23 cellular contexts compared by ENCODE assay signal in the genomic region with DNA sequence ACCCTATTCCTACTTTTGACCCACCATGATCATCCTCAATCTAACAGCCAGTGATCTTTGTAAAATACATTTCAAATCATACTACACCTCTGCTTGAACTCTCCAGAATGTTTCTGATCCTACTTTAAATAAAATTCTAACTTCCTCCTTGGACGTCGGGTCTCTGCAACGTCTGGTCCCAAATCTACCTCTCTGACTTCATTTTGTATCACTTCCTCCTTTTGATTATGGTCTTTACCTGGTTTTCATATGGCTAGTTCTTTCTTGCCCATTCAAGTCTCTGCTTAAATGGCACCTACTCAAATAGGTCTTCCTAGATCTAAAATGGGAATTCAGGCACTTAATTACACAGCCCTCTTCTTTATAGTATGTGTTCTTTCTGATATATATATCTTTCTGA.
"Had no signal": no experiment of that assay in that cellular context is flagged by ENCODE, and none has a peak within 500 bp of the region (broad histone marks: within the 10 kb centered on the region; RNA-seq: fewer than 3 reads in every experiment).

No MANE protein-coding gene starts in this region.

- FAIRE-seq: urothelium cell line had no signal

- DNase-seq: stimulated activated CD4-positive, alpha-beta T cell treated with anti-CD3 and anti-CD28 coated beads, Interleukin-2, amount 100 ng/mL, for 48 hours; stimulated activated CD4-positive, alpha-beta T cell treated with anti-CD3 and anti-CD28 coated beads, Interleukin-4, amount 100 ng/mL, for 1 hour; stimulated activated CD4-positive, alpha-beta T cell treated with anti-CD3 and anti-CD28 coated beads, Interleukin-4, amount 100 ng/mL, for 24 hours; stimulated activated CD4-positive, alpha-beta T cell treated with anti-CD3 and anti-CD28 coated beads, Interleukin-4, amount 100 ng/mL, for 4 hours; stimulated activated CD8-positive, alpha-beta memory T cell treated with anti-CD3 and anti-CD28 coated beads, Interleukin-4, amount 100 ng/mL, for 48 hours; stimulated activated naive B cell treated with anti-CD40 and anti-IgM and Interleukin-4, amounts not matched to agents 10 μg/mL and 1 μg/mL and 100 μg/mL, for 72 hours; stimulated activated naive CD4-positive, alpha-beta T cell; stimulated activated naive CD4-positive, alpha-beta T cell treated with Interleukin-2 at 50 U/mL for 16 hours; stimulated activated naive CD8-positive, alpha-beta T cell treated with anti-CD3 and anti-CD28 coated beads, Interleukin-15, amount 100 ng/mL, for 72 hours; stimulated activated naive CD8-positive, alpha-beta T cell treated with anti-CD3 and anti-CD28 coated beads, Interleukin-15, Interleukin-2, amounts not matched to agents 100 U/mL and 50 U/mL, for 24 hours; stomach; substantia nigra; testis; thyroid gland; tibial artery; transverse colon; trophoblast cell; upper lobe of left lung; upper lobe of right lung; uterus had no signal

- ATAC-seq: stimulated activated effector memory CD8-positive, alpha-beta T cell treated with anti-CD3 and anti-CD28 coated beads, Interleukin-12 subunit alpha, Interleukin-12 subunit beta, amount 100 ng/mL, for 72 hours; stimulated activated memory B cell treated with anti-CD40 and anti-IgM and Interleukin-4, amounts not matched to agents 10 μg/mL and 1 μg/mL and 100 μg/mL, for 72 hours; stimulated activated naive B cell treated with anti-CD40 and anti-IgM and Interleukin-4, amounts not matched to agents 10 μg/mL and 1 μg/mL and 100 μg/mL, for 72 hours; stimulated activated naive CD8-positive, alpha-beta T cell treated with anti-CD3 and anti-CD28 coated beads, Interleukin-15, amount 100 ng/mL, for 72 hours; stimulated activated naive CD8-positive, alpha-beta T cell treated with anti-CD3 and anti-CD28 coated beads, Interleukin-15, Interleukin-2, amounts not matched to agents 100 U/mL and 50 U/mL, for 24 hours; upper lobe of right lung had no signal
